7 cellular contexts compared by ENCODE assay signal in the genomic region with DNA sequence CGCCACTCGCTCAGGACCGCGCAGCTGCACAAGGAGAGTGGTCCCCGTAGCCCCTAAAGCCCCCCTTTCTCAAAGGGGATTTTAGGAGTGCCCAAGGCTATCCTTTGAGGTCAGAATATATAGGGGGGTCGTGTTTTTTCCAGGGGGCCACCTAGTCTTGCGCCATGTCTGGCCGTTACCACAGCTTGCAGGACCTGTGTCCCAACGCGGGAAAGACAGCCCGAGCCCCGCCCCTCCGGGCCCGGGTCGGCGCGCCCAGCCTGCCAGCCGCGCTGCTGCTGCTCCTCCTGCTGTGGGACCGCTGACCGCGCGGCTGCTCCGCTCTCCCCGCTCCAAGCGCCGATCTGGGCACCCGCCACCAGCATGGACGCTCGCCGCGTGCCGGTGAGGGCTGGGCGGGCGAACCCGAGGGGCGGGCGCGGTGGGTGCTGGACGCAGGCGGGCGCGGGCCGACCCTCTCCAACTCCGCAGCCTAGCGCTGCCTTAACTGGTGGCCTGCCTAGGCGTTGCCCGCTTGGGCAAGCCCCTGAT. TPM values are rescaled to one million over a fixed set of nuclear protein-coding genes. Genes with fewer than 3 reads are reported as not detected.
DNase-seq lines count a peak whose midpoint lies in the region; ATAC-seq, FAIRE-seq and TF ChIP-seq lines count a peak whose summit lies in the region.

A gene (plus strand): TSS at position 272 of the 531 bp plus-strand sequence. CDS start 92 bp downstream, at position 364.

- peak; percentile 83 for TF ChIP-seq POLR2A in K562 (conservative IDR thresholded peaks at IDR 0.05)

- FAIRE-seq in K562 (lab: Jason Lieb, UNC) = no peak

- ATAC-seq in HG02623 (IDR thresholded peaks at IDR 0.05; ENCODE audit: unreplicated experiment) (peak; percentile 72), K562 (peak; percentile 88)

- in situ Hi-C loops in GM13977 (cut with MboI; ENCODE audit: low pct_unique_long_range_greater_than_20kb, low sequenced_read_pairs, unreplicated experiment) (no loop called here), K562 (cut with MboI) (no loop called here)

- 0 out of 2 replicates have a peak, but pooled peaks have one; percentile 38 for TF ChIP-seq EP300 in K562 (IDR thresholded peaks at IDR 0.05; ENCODE audit: low read length)

- 0 out of 4 replicates have a peak, but pooled peaks of 1 of the 2 experiments have one; percentile 16 for TF ChIP-seq RAD21 in K562 (CRISPR knock-in tag; conservative IDR thresholded peaks at IDR 0.05 in 1 of 2, IDR thresholded peaks at IDR 0.05 in 1 of 2)

- CTCF ChIA-PET in K562 (lab: Yijun Ruan, JAX; ENCODE audit: low intra/inter-chr PET ratio) = no interaction called here

- intact Hi-C loops in K562 (cut with micrococcal nuclease) = loop anchor here (2.0 to 10.0 kb wide), 2 partner anchors 140 to 264 kb away; no protein-coding TSS in a partner anchor

- no peaks in the 10 kb centered on the region for H3K9me3 ChIP-seq in K562 (replicated peaks; ENCODE audit: control insufficient read depth, insufficient read depth, low read depth, low read length)
- no peaks in the 10 kb centered on the region for H3K9me3 ChIP-seq in iPS-18c (ENCODE audit: control insufficient read depth, insufficient read depth, low read length)

- peaks cover 3% of the 10 kb centered on the region for H3K9me1 ChIP-seq in K562 (ENCODE audit: control insufficient read depth, insufficient read depth, low read length)

- peak within 1 kb of the TSS; percentile 85 to 100 for H3K9ac ChIP-seq in K562 (ENCODE audit: insufficient read depth in 1 of 2, low read depth in 2 of 2, low read length in 2 of 2)

- H2AFZ ChIP-seq in K562 (ENCODE audit: low read depth, low read length) = peak within 1 kb of the TSS; percentile 98

- peaks cover 48% of the 10 kb centered on the region for H3K79me2 ChIP-seq in K562 (ENCODE audit: control insufficient read depth, insufficient read depth, low read length)

- peaks cover 30% of the 10 kb centered on the region for H3K36me3 ChIP-seq in K562 (ENCODE audit: control insufficient read depth, insufficient read depth, low read length)

- 0% methylated on average over 42 of the region's 48 CpGs for WGBS in K562 (ENCODE audit: insufficient coverage, low coverage, missing lambda C conversion rate)

- peaks cover 17 to 22% of the 10 kb centered on the region in 2 experiments; a peak in 4 of 5 replicates for H3K4me1 ChIP-seq in K562 (replicated peaks in 1 of 2; ENCODE audit: control insufficient read depth in 2 of 2, insufficient read depth in 2 of 2, low read length in 2 of 2)

- H4K20me1 ChIP-seq in K562 (replicated peaks; ENCODE audit: control insufficient read depth, insufficient read depth, low read length) = peaks cover 11% of the 10 kb centered on the region; the same call in 1 of the 2 replicates

- H3K27me3 ChIP-seq in K562 (ENCODE audit: control insufficient read depth in 2 of 2, insufficient read depth in 2 of 2, low read length in 2 of 2) = 0 out of 5 replicates have a peak, but pooled peaks cover 0 to 5% of the 10 kb centered on the region in 2 experiments

- TF ChIP-seq CTCF in GM13977 (IDR thresholded peaks at IDR 0.05; ENCODE audit: extremely low read depth, insufficient read depth, missing control alignments) (peak; percentile 15), K562 (IDR thresholded peaks at IDR 0.05 in 2 of 3, conservative IDR thresholded peaks at IDR 0.05 in 1 of 3; ENCODE audit: insufficient read depth in 2 of 3, low read depth in 1 of 3, low read length in 3 of 3) (peak in 2 of 3 experiments; percentile 4 to 19; a peak in 2 of 6 replicates)

- H3K4me2 ChIP-seq in K562 (ENCODE audit: insufficient read depth, low read length) = peak within 1 kb of the TSS; percentile 92

- peak within 1 kb of the TSS; percentile 93 for H3K27ac ChIP-seq in K562 (ENCODE audit: extremely low read depth, low read depth, low read length)

- POLR2A ChIA-PET in K562 (lab: Yijun Ruan, JAX) = interaction anchor here (0.6 to 1.5 kb wide), 6 partner anchors 9 to 381 kb away, joined by 3 to 4 read pairs (median 3); no protein-coding TSS in a partner anchor

- no TSS peak for BruUV-seq in K562 (replicated peaks; lab: Mats Ljungman, UMichigan)

- DNase-seq in GM13977 (ENCODE audit: low spot score) (peak; percentile 87), NCI-H1092 treated with DMSO at 0.1 percent for 48 hours (lab: John Stamatoyannopoulos, UW) (peak; percentile 73), T-helper 2 cell (peak in 4 of 5 experiments; percentile 32 to 87 (median 39)), K562 (ENCODE audit: extremely low read depth in 1 of 4, low spot score in 3 of 4) (peak; percentile 89 to 95 (median 94))
- peak; percentile 49 to 72 for DNase-seq in stimulated activated CD4-positive, alpha-beta T cell treated with anti-CD3 and anti-CD28 coated beads, Interleukin-12 subunit alpha, Interleukin-12 subunit beta, amount 100 ng/mL, for 24 hours (ENCODE audit: low read depth in 2 of 2)

- H3K4me3 ChIP-seq in K562 = peak within 1 kb of the TSS; percentile 78
- peak within 1 kb of the TSS; percentile 91 for H3K4me3 ChIP-seq in iPS-18c (ENCODE audit: insufficient read depth, low read depth, low read length)

TF ChIP-seq in K562, 482 proteins besides CTCF, POLR2A, EP300 and RAD21 (continues in another document):
- TF ChIP-seq CREB1 (IDR thresholded peaks at IDR 0.05) (no peak; the same call in 1 of the 2 replicates), CREB1 (CRISPR knock-in tag; IDR thresholded peaks at IDR 0.05) (peak; percentile 62; the same call in 1 of the 2 replicates), MTA3 (IDR thresholded peaks at IDR 0.05; ENCODE audit: borderline replicate concordance) (peak; percentile 98), DIDO1 (tag; IDR thresholded peaks at IDR 0.05; ENCODE audit: low read depth) (peak; percentile 67), LCOR (CRISPR knock-in tag; IDR thresholded peaks at IDR 0.05) (peak; percentile 96), ZNF76 (CRISPR knock-in tag; IDR thresholded peaks at IDR 0.05; ENCODE audit: borderline replicate concordance) (peak; percentile 25; the same call in 1 of the 2 replicates), ETV6 (IDR thresholded peaks at IDR 0.05; ENCODE audit: borderline replicate concordance in 1 of 2, low read depth in 2 of 2, low read length in 1 of 2) (no peak), ETV6 (CRISPR knock-in tag; IDR thresholded peaks at IDR 0.05; ENCODE audit: borderline replicate concordance) (peak; percentile 85; the same call in 1 of the 2 replicates), POLR2AphosphoS5 (IDR thresholded peaks at IDR 0.05; ENCODE audit: control insufficient read depth, insufficient read depth, low read depth, low read length) (peak; percentile 73), NFATC3 (IDR thresholded peaks at IDR 0.05) (0 out of 2 replicates have a peak, but pooled peaks have one; percentile 33), ZNF124 (CRISPR knock-in tag; IDR thresholded peaks at IDR 0.05) (peak; percentile 91), PHB (CRISPR knock-in tag; IDR thresholded peaks at IDR 0.05) (peak; percentile 83; the same call in 1 of the 2 replicates)
- TF ChIP-seq, protein P1, sequence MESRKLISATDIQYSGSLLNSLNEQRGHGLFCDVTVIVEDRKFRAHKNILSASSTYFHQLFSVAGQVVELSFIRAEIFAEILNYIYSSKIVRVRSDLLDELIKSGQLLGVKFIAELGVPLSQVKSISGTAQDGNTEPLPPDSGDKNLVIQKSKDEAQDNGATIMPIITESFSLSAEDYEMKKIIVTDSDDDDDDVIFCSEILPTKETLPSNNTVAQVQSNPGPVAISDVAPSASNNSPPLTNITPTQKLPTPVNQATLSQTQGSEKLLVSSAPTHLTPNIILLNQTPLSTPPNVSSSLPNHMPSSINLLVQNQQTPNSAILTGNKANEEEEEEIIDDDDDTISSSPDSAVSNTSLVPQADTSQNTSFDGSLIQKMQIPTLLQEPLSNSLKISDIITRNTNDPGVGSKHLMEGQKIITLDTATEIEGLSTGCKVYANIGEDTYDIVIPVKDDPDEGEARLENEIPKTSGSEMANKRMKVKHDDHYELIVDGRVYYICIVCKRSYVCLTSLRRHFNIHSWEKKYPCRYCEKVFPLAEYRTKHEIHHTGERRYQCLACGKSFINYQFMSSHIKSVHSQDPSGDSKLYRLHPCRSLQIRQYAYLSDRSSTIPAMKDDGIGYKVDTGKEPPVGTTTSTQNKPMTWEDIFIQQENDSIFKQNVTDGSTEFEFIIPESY (CRISPR knock-in tag; IDR thresholded peaks at IDR 0.05) = peak; percentile 86
- TF ChIP-seq, protein P2, sequence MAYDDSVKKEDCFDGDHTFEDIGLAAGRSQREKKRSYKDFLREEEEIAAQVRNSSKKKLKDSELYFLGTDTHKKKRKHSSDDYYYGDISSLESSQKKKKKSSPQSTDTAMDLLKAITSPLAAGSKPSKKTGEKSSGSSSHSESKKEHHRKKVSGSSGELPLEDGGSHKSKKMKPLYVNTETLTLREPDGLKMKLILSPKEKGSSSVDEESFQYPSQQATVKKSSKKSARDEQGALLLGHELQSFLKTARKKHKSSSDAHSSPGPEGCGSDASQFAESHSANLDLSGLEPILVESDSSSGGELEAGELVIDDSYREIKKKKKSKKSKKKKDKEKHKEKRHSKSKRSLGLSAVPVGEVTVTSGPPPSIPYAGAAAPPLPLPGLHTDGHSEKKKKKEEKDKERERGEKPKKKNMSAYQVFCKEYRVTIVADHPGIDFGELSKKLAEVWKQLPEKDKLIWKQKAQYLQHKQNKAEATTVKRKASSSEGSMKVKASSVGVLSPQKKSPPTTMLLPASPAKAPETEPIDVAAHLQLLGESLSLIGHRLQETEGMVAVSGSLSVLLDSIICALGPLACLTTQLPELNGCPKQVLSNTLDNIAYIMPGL (CRISPR knock-in tag; IDR thresholded peaks at IDR 0.05) = peak; percentile 77; the same call in 1 of the 2 replicates

RNA-seq across cellular contexts. Expression of the gene that starts here (rescaled TPM):
- 62.9 and 117 TPM in 2 replicates for total RNA-seq in K562 (2011; cell fraction: chromatin; rRNA removed; ENCODE audit: low replicate concordance)
- total RNA-seq in K562 (2011; cell fraction: nucleolus; rRNA removed) = 32.5 and 35.9 TPM in 2 replicates
- total RNA-seq in K562 (2011; cell fraction: nucleoplasm; rRNA removed) = 55.9 and 67.6 TPM in 2 replicates
- 43.8 and 57.6 TPM in 2 replicates for total RNA-seq in K562 (2014; rRNA removed)
- 51.0 and 51.8 TPM in 2 replicates for total RNA-seq in K562 (2014; rRNA removed; fragmentation: Illumina TruSeq; extraction: Trizol)
- 45.8 and 48.0 TPM in 2 replicates for total RNA-seq in K562 (2015; rRNA removed; fragmentation: Illumina TruSeq; extraction: Trizol)
- 65.8 and 66.8 TPM in 2 replicates for total RNA-seq in K562 (2021)
- 121 and 122 TPM in 2 replicates for polyA plus RNA-seq in K562 (2011; rRNA removed)
- 47.5 and 73.0 TPM in 2 replicates for polyA plus RNA-seq in K562 (2011; cell fraction: cytosol; rRNA removed)
- polyA plus RNA-seq in K562 (2011; cell fraction: nucleus; rRNA removed) = 257 and 276 TPM in 2 replicates
- 30.0 and 43.1 TPM in 2 replicates for polyA plus RNA-seq in K562 (2012)
- 69.3 and 80.4 TPM in 2 replicates for polyA plus RNA-seq in K562 (2014; fragmentation: Illumina TruSeq; extraction: Trizol)
- 10 to 100 TPM; 28.5 to 41.4 TPM for polyA plus RNA-seq in K562 (2014; fragmentation: Nextera tagmentation; extraction: Ambion mirVana)
- polyA plus RNA-seq in K562 (2014; rRNA removed) = 87.4 and 88.8 TPM in 2 replicates
- 54.5 and 61.8 TPM in 2 replicates for polyA minus RNA-seq in K562 (2011; rRNA and poly(A)+ RNA removed)
- 41.7 and 43.2 TPM in 2 replicates for polyA minus RNA-seq in K562 (2011; cell fraction: cytosol; rRNA and poly(A)+ RNA removed)
- 32.2 and 47.1 TPM in 2 replicates for polyA minus RNA-seq in K562 (2011; cell fraction: nucleus; rRNA and poly(A)+ RNA removed)

Comparison
In these comparisons a context has a peak if more than half of its experiments do, and no peak if none do; other contexts are left out.
1. Peak in every context shown above with its lines: DNase-seq, ATAC-seq, H3K4me3 ChIP-seq and H3K27ac ChIP-seq.
2. DNase-seq: peak in every context shown above with its lines; median percentile 94 in K562; 87 in GM13977; 73 in NCI-H1092 treated with DMSO at 0.1 percent for 48 hours; 60 in stimulated activated CD4-positive, alpha-beta T cell treated with anti-CD3 and anti-CD28 coated beads, Interleukin-12 subunit alpha, Interleukin-12 subunit beta, amount 100 ng/mL, for 24 hours; 39 in T-helper 2 cell.